ENCODE assay signal across 10 cellular contexts in the genomic region with DNA sequence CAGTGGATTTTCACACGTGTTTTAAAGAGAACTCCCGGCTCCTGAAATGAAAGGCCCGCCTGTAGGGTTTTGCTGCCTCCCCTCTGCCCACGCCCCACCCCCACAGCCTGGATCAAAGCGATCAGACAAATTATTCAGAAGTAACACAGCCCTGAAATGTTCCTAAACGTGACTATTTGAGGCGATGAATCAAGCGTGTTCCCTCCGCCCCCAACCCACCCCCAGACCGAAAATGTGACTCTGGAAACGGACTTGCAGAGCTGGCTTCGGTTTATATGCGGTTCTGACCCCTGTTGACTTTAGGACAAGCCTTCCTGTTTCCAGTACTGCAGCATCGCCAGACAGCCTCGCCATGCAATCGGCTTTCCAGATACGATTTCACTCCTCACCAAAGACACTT. TPM values are rescaled to one million over a fixed set of nuclear protein-coding genes. Genes with fewer than 3 reads are reported as not detected.
DNase-seq lines count a peak whose midpoint lies in the region; ATAC-seq and TF ChIP-seq lines count a peak whose summit lies in the region.
"Had no signal": no experiment of that assay in that cellular context is flagged by ENCODE, and none has a peak within 500 bp of the region (broad histone marks: within the 10 kb centered on the region; RNA-seq: fewer than 3 reads in every experiment).

No MANE protein-coding gene starts in this region.

- H3K27ac ChIP-seq in endodermal cell (ENCODE audit: low read depth, low read length) (peak overlapping the region; percentile 57), tibial nerve (no peak overlapping the region), PC-3 (ENCODE audit: low read length) (no peak overlapping the region)

- no peaks in the 10 kb centered on the region for H3K79me2 ChIP-seq in PC-3 (ENCODE audit: low read length)

- DNase-seq in activated CD8-positive, alpha-beta memory T cell treated with anti-CD3 and anti-CD28 coated beads for 4 hours (ENCODE audit: low read depth in 2 of 2): peak; percentile 4 to 35
- no peak for DNase-seq in activated CD8-positive, alpha-beta memory T cell treated with anti-CD3 and anti-CD28 coated beads for 24 hours
- DNase-seq in endodermal cell: no peak
- peak; percentile 47 for DNase-seq in nephron progenitor cell
- DNase-seq in tibial nerve (ENCODE audit: low spot score in 2 of 2): no peak
- no peak for DNase-seq in PC-3
- no peak for DNase-seq in GM13977 (ENCODE audit: low spot score)
- no peak for DNase-seq in COR-L47 (lab: John Stamatoyannopoulos, UW)
- DNase-seq: NCI-H2171 treated with DMSO at 0.1 percent for 48 hours had no signal

- H3K9ac ChIP-seq in endodermal cell (ENCODE audit: extremely low read depth, low read length, poor library complexity, severe bottlenecking): no peak overlapping the region
- H3K9ac ChIP-seq in PC-3 (ENCODE audit: low read length): no peak overlapping the region

- peaks cover 42% of the 10 kb centered on the region for H3K27me3 ChIP-seq in endodermal cell (ENCODE audit: control insufficient read depth, insufficient read depth, low read length, poor library complexity, severe bottlenecking)
- no peaks in the 10 kb centered on the region for H3K27me3 ChIP-seq in tibial nerve
- peaks cover 45% of the 10 kb centered on the region for H3K27me3 ChIP-seq in PC-3 (ENCODE audit: low read length)

- BruUV-seq in PC-3 (replicated peaks; lab: Mats Ljungman, UMichigan): no TSS peak

- no peaks in the 10 kb centered on the region for H3K9me2 ChIP-seq in PC-3 (replicated peaks; ENCODE audit: low read length)

- 16 to 20% methylated on average over 14 to 17 of the region's 17 CpGs for WGBS in endodermal cell (ENCODE audit: insufficient coverage in 1 of 2, insufficient read length in 1 of 2), 2 experiments
- WGBS in tibial nerve, 2 donors: 18 to 28% methylated on average over 17 of the region's 17 CpGs

- no peaks in the 10 kb centered on the region for H3F3A ChIP-seq in PC-3 (ENCODE audit: low read length, unreplicated experiment)

- no peak for TF ChIP-seq POLR2A in tibial nerve (IDR thresholded peaks at IDR 0.05)

- POLR2A ChIA-PET in PC-3 (lab: Charles Lee; ENCODE audit: unreplicated experiment): no interaction called here

- H3K4me1 ChIP-seq in endodermal cell (ENCODE audit: control insufficient read depth, insufficient read depth, low read length): peaks cover 3% of the 10 kb centered on the region
- H3K4me1 ChIP-seq in tibial nerve: peaks cover 0 to 6% (median 2%) of the 10 kb centered on the region in 4 donors
- H3K4me1 ChIP-seq in PC-3 (ENCODE audit: insufficient read depth, low read length): no peaks in the 10 kb centered on the region

- H3K27me3 Mint-ChIP-seq in endodermal cell (ENCODE audit: insufficient read depth) (peaks cover 80% of the 10 kb centered on the region), nephron progenitor cell (ENCODE audit: low read depth, poor library complexity) (peaks cover 3% of the 10 kb centered on the region)

- ATAC-seq in PC-3: no peak

- no peak for TF ChIP-seq EP300 in tibial nerve (IDR thresholded peaks at IDR 0.05)

- no peak overlapping the region for H3K27ac Mint-ChIP-seq in endodermal cell
- peak overlapping the region; percentile 90 for H3K27ac Mint-ChIP-seq in nephron progenitor cell

- H3K4me3 ChIP-seq in endodermal cell (ENCODE audit: low read length): peak overlapping the region; percentile 76
- peak overlapping the region; percentile 38 to 67 (median 42) for H3K4me3 ChIP-seq in tibial nerve
- no peak overlapping the region for H3K4me3 ChIP-seq in PC-3 (ENCODE audit: low read length)

- intact Hi-C loops in PC-3 (cut with micrococcal nuclease): no loop called here

- H3K9me3 ChIP-seq in endodermal cell (ENCODE audit: control insufficient read depth, low read length) (peaks cover 10% of the 10 kb centered on the region), tibial nerve (no peaks in the 10 kb centered on the region), PC-3 (ENCODE audit: low read length) (no peaks in the 10 kb centered on the region)

- in situ Hi-C loops in GM13977 (cut with MboI; ENCODE audit: low pct_unique_long_range_greater_than_20kb, low sequenced_read_pairs, unreplicated experiment): loop anchor here (25.0 kb wide), 1 partner anchor 794 kb away; no protein-coding TSS in a partner anchor

- no peak overlapping the region for H3K4me2 ChIP-seq in PC-3 (ENCODE audit: low read length)

- H3K4me3 Mint-ChIP-seq in endodermal cell (peak overlapping the region; percentile 49), nephron progenitor cell (peak overlapping the region; percentile 77)

- no peaks in the 10 kb centered on the region for H4K20me1 ChIP-seq in PC-3 (ENCODE audit: low read length)

- H3K4me1 Mint-ChIP-seq in endodermal cell (peaks cover 9% of the 10 kb centered on the region), nephron progenitor cell (peaks cover 35% of the 10 kb centered on the region)

- TF ChIP-seq CTCF in endodermal cell (conservative IDR thresholded peaks at IDR 0.05) (no peak), nephron progenitor cell (IDR thresholded peaks at IDR 0.05) (no peak), tibial nerve (IDR thresholded peaks at IDR 0.05) (no peak), PC-3 (conservative IDR thresholded peaks at IDR 0.05; ENCODE audit: low read depth, low read length) (no peak), GM13977 (IDR thresholded peaks at IDR 0.05; ENCODE audit: extremely low read depth, insufficient read depth, missing control alignments) (no peak)

- H3K36me3 ChIP-seq in endodermal cell (ENCODE audit: control insufficient read depth, insufficient read depth, low read length): no peaks in the 10 kb centered on the region
- H3K36me3 ChIP-seq in tibial nerve: no peaks in the 10 kb centered on the region
- H3K36me3 ChIP-seq in PC-3 (ENCODE audit: low read depth, low read length): no peaks in the 10 kb centered on the region

- H3K9me3 Mint-ChIP-seq in endodermal cell (peaks cover 16% of the 10 kb centered on the region), nephron progenitor cell (peaks cover 46% of the 10 kb centered on the region)

- H2AFZ ChIP-seq in PC-3 (ENCODE audit: low read length): no peak overlapping the region

- CTCF ChIA-PET in PC-3 (lab: Charles Lee): no interaction called here

- H3K36me3 Mint-ChIP-seq in endodermal cell (ENCODE audit: low read depth) (peaks cover 8% of the 10 kb centered on the region), nephron progenitor cell (ENCODE audit: low read depth) (peaks cover 32% of the 10 kb centered on the region)

RNA-seq across cellular contexts. Expression of a gene that starts 28.8 kb away (rescaled TPM):
- total RNA-seq in endodermal cell (not detected), tibial nerve (not detected), PC-3 (2014; rRNA removed) (not detected in 2 replicates)
- polyA plus RNA-seq in endodermal cell (2013, experiment 1 of 2): not detected
- not detected for polyA plus RNA-seq in endodermal cell (2013, experiment 2 of 2)
- polyA plus RNA-seq: AG04450 had no signal

Comparison
In these comparisons a context has a peak if more than half of its experiments do, and no peak if none do; other contexts are left out.
1. DNase-seq: peak in activated CD8-positive, alpha-beta memory T cell treated with anti-CD3 and anti-CD28 coated beads for 4 hours (2 of 2) and nephron progenitor cell (single experiment); none in activated CD8-positive, alpha-beta memory T cell treated with anti-CD3 and anti-CD28 coated beads for 24 hours (single experiment), endodermal cell (single experiment), tibial nerve (0 of 2), PC-3 (single experiment), GM13977 (single experiment) and COR-L47 (single experiment).